ENCODE assay signal across 26 cellular contexts in genomic region chr18:44754567-44754966, GRCh38.
"Had no signal": no experiment of that assay in that cellular context is flagged by ENCODE, and none has a peak within 500 bp of the region (broad histone marks: within the 10 kb centered on the region; RNA-seq: fewer than 3 reads in every experiment).

No MANE protein-coding gene starts in this region.

- H3K9me3 ChIP-seq: colonic mucosa, esophagus squamous epithelium, gastrocnemius medialis, heart right ventricle, left ventricle myocardium inferior, lower lobe of right lung had no signal

- H3K4me3 Mint-ChIP-seq: dendritic cell treated with granulocyte-macrophage colony-stimulating factor and Interleukin-4, amounts not matched to agents 40 ng/mL and 50 ng/mL, for 4 days; effector memory CD8-positive, alpha-beta T cell; endodermal cell; naive thymus-derived CD4-positive, alpha-beta T cell had no signal

- DNase-seq: colonic mucosa; cortex of kidney; effector CD8-positive, alpha-beta T cell; effector memory CD8-positive, alpha-beta T cell; endodermal cell; erythroblast; esophagus squamous epithelium; foreskin fibroblast; foreskin melanocyte; gastrocnemius medialis; glutamatergic neuron; head of caudate nucleus; heart right ventricle; hippocampal formation; left cardiac atrium; left ventricle myocardium inferior; lower lobe of right lung; mesendoderm; midbrain; naive thymus-derived CD4-positive, alpha-beta T cell had no signal

- H3K27me3 ChIP-seq: colonic mucosa, esophagus squamous epithelium, gastrocnemius medialis had no signal

- FAIRE-seq: endometrium, islet of Langerhans, keratinocyte had no signal

- H3K36me3 ChIP-seq: colonic mucosa, esophagus squamous epithelium, gastrocnemius medialis, heart right ventricle, left ventricle myocardium inferior, lower lobe of right lung had no signal

- H3K9me3 Mint-ChIP-seq: dendritic cell treated with granulocyte-macrophage colony-stimulating factor and Interleukin-4, amounts not matched to agents 40 ng/mL and 50 ng/mL, for 4 days; effector memory CD8-positive, alpha-beta T cell; endodermal cell had no signal

- H3K4me1 ChIP-seq: colonic mucosa, esophagus squamous epithelium, left ventricle myocardium inferior had no signal

- H3K27ac Mint-ChIP-seq: dendritic cell treated with granulocyte-macrophage colony-stimulating factor and Interleukin-4, amounts not matched to agents 40 ng/mL and 50 ng/mL, for 4 days; effector memory CD8-positive, alpha-beta T cell; endodermal cell; naive thymus-derived CD4-positive, alpha-beta T cell had no signal

- H3K27me3 Mint-ChIP-seq: effector memory CD8-positive, alpha-beta T cell had no signal

- H3K4me3 ChIP-seq: colonic mucosa, esophagus squamous epithelium, gastrocnemius medialis, heart right ventricle, left ventricle myocardium inferior, lower lobe of right lung had no signal

- H3K27ac ChIP-seq: colonic mucosa, epithelial cell of prostate, esophagus squamous epithelium, gastrocnemius medialis, heart right ventricle, left ventricle myocardium inferior, lower lobe of right lung had no signal

- ATAC-seq: effector memory CD8-positive, alpha-beta T cell; esophagus mucosa; gastrocnemius medialis; heart right ventricle; left cardiac atrium; lower lobe of right lung; naive thymus-derived CD4-positive, alpha-beta T cell had no signal
